ENCODE assay signal across 9 cellular contexts in the genomic region with DNA sequence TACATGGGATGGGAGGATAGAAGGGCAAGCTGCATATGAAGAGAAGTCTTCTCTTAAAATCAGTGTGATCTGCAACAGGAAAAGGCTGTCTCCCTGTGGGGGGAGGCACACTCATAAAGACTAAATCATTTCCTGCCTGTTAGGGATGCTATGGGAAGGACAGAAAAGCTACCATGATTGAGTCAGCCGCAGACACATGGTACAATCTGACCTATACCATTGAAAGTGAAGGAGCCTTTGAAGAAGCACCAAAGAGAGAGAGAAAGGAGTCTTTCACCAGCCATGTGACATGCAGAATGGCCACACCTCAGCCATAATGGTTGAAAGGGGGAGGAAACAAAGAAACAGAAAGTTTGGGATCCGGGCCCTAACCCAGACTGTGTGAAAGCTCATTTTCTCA. TPM values are rescaled to one million over a fixed set of nuclear protein-coding genes. Genes with fewer than 3 reads are reported as not detected.
DNase-seq lines count a peak whose midpoint lies in the region; ATAC-seq and TF ChIP-seq lines count a peak whose summit lies in the region.
"Had no signal": no experiment of that assay in that cellular context is flagged by ENCODE, and none has a peak within 500 bp of the region (broad histone marks: within the 10 kb centered on the region; RNA-seq: fewer than 3 reads in every experiment).

No MANE protein-coding gene starts in this region.

- no peak overlapping the region for H3K9ac ChIP-seq in trophoblast cell (ENCODE audit: low read length)

- H3K79me2 ChIP-seq in trophoblast cell (ENCODE audit: control insufficient read depth, insufficient read depth, low read length, poor library complexity), result peaks cover 2% of the 10 kb centered on the region

- H2BK12ac ChIP-seq in trophoblast cell (ENCODE audit: low read length), result no peak overlapping the region

- peaks cover 31 to 54% of the 10 kb centered on the region in 2 donors for H3K4me1 Mint-ChIP-seq in effector memory CD8-positive, alpha-beta T cell (ENCODE audit: low read depth in 2 of 2)

- peak; percentile 28 for ATAC-seq in GM18873 (IDR thresholded peaks at IDR 0.05; ENCODE audit: low FRiP score, unreplicated experiment)
- peak; percentile 85 for ATAC-seq in RWPE2 (ENCODE audit: low read depth)
- ATAC-seq in effector memory CD8-positive, alpha-beta T cell (replicated peaks), result peak; percentile 11
- no peak for ATAC-seq in HG03135 (IDR thresholded peaks at IDR 0.05; ENCODE audit: unreplicated experiment)
- ATAC-seq in HG02623 (IDR thresholded peaks at IDR 0.05; ENCODE audit: unreplicated experiment), result no peak

- H3K36me3 ChIP-seq in RWPE2 (ENCODE audit: low read depth) (peaks cover 59% of the 10 kb centered on the region), trophoblast cell (ENCODE audit: control insufficient read depth in 1 of 2, insufficient read depth in 2 of 2, low read length in 2 of 2) (peaks cover 0 to 17% of the 10 kb centered on the region in 2 experiments), adrenal gland (replicated peaks in 1 of 2) (no peaks in the 10 kb centered on the region)

- WGBS in trophoblast cell (ENCODE audit: extremely low coverage, insufficient coverage, insufficient read length), result no CpG with 5 or more reads among the region's 2 CpGs
- 67 to 90% (median 75%) methylated on average over 2 of the region's 2 CpGs for WGBS in adrenal gland, 4 donors

- peak overlapping the region; percentile 13 for H3K27ac ChIP-seq in RWPE2 (ENCODE audit: poor library complexity, severe bottlenecking)
- H3K27ac ChIP-seq in trophoblast cell (ENCODE audit: low read depth, low read length), result no peak overlapping the region
- no peak overlapping the region for H3K27ac ChIP-seq in adrenal gland

- no peak overlapping the region for H4K8ac ChIP-seq in trophoblast cell (ENCODE audit: low read depth, low read length)

- H3K4ac ChIP-seq in trophoblast cell (ENCODE audit: low read depth, low read length), result no peak overlapping the region

- peak overlapping the region in 1 of 2 donors; percentile 40 for H3K27ac Mint-ChIP-seq in effector memory CD8-positive, alpha-beta T cell

- H4K91ac ChIP-seq in trophoblast cell (ENCODE audit: low read depth, low read length), result no peak overlapping the region

- H3K4me3 ChIP-seq in RWPE2 (ENCODE audit: severe bottlenecking) (no peak overlapping the region), trophoblast cell (ENCODE audit: low read depth, low read length) (no peak overlapping the region), adrenal gland (no peak overlapping the region)

- H4K12ac ChIP-seq in trophoblast cell (ENCODE audit: low read depth, low read length), result no peak overlapping the region

- no peak overlapping the region for H3K4me2 ChIP-seq in trophoblast cell (ENCODE audit: low read length)

- no peak overlapping the region for H2AK5ac ChIP-seq in trophoblast cell (ENCODE audit: low read length)

- H3K4me1 ChIP-seq in RWPE2 (ENCODE audit: insufficient read depth, poor library complexity, severe bottlenecking) (peaks cover 14% of the 10 kb centered on the region), trophoblast cell (ENCODE audit: control insufficient read depth in 1 of 2, insufficient read depth in 2 of 2, low read length in 2 of 2) (peaks cover 0 to 7% of the 10 kb centered on the region in 2 experiments), adrenal gland (replicated peaks in 1 of 2) (peaks cover 0 to 29% of the 10 kb centered on the region in 2 donors)

- peak; percentile 90 for DNase-seq in A172 (ENCODE audit: low spot score)
- DNase-seq in RWPE2 (ENCODE audit: low spot score), result no peak
- DNase-seq in effector memory CD8-positive, alpha-beta T cell, result no peak
- no peak for DNase-seq in trophoblast cell
- DNase-seq in adrenal gland, result no peak

- H3K4me3 Mint-ChIP-seq in effector memory CD8-positive, alpha-beta T cell, result peak overlapping the region; percentile 18 to 63
- H3K4me3 Mint-ChIP-seq: brain had no signal

- no peak overlapping the region for H2BK5ac ChIP-seq in trophoblast cell (ENCODE audit: low read depth, low read length, poor library complexity)

- H3K79me1 ChIP-seq in trophoblast cell (ENCODE audit: low read length), result no peaks in the 10 kb centered on the region

- no peak overlapping the region for H3K23ac ChIP-seq in trophoblast cell (ENCODE audit: low read length)

- H3K36me3 Mint-ChIP-seq in effector memory CD8-positive, alpha-beta T cell (ENCODE audit: insufficient read depth), result peaks cover 15% of the 10 kb centered on the region

- TF ChIP-seq CTCF in RWPE2 (IDR thresholded peaks at IDR 0.05; ENCODE audit: poor library complexity, severe bottlenecking) (no peak), adrenal gland (IDR thresholded peaks at IDR 0.05) (no peak)

- H3K14ac ChIP-seq in trophoblast cell (ENCODE audit: low read length), result no peak overlapping the region

- no peak for TF ChIP-seq POLR2A in adrenal gland (IDR thresholded peaks at IDR 0.05)

- no peaks in the 10 kb centered on the region for H3K9me3 Mint-ChIP-seq in effector memory CD8-positive, alpha-beta T cell
- H3K9me3 Mint-ChIP-seq: brain had no signal

- H3K18ac ChIP-seq in trophoblast cell (ENCODE audit: low read length), result no peak overlapping the region

- no peak overlapping the region for H2BK120ac ChIP-seq in trophoblast cell (ENCODE audit: insufficient read depth, low read length, poor library complexity)

- H3K27me3 Mint-ChIP-seq in effector memory CD8-positive, alpha-beta T cell, result no peaks in the 10 kb centered on the region

- H3K9me3 ChIP-seq in RWPE2 (ENCODE audit: severe bottlenecking), result no peaks in the 10 kb centered on the region
- H3K9me3 ChIP-seq in trophoblast cell (ENCODE audit: insufficient read depth, low read depth, low read length), result no peaks in the 10 kb centered on the region
- H3K9me3 ChIP-seq in adrenal gland (replicated peaks in 1 of 3), result no peaks in the 10 kb centered on the region

- H2AFZ ChIP-seq in trophoblast cell (ENCODE audit: insufficient read depth, low read length, poor library complexity), result no peak overlapping the region

- H3K27me3 ChIP-seq in RWPE2 (ENCODE audit: insufficient read depth, poor library complexity, severe bottlenecking) (no peaks in the 10 kb centered on the region), trophoblast cell (ENCODE audit: insufficient read depth, low read length) (no peaks in the 10 kb centered on the region), adrenal gland (no peaks in the 10 kb centered on the region)

- intact Hi-C loops in adrenal gland (cut with DNase I), result no loop called here

RNA-seq across cellular contexts. Expression of a gene that starts 29.1 kb away (rescaled TPM):
- 110 and 129 TPM in 2 replicates for total RNA-seq in A172 (2014; rRNA removed; shearing (Covaris generic))
- 27.8 and 29.3 TPM in 2 replicates for polyA plus RNA-seq in trophoblast cell (2013)
- total RNA-seq in adrenal gland, result 100 to 1,000 TPM in 3 of 8 donors, 10 to 100 TPM in 5; 33.1 to 136 (median 72.8) TPM
- 10 to 100 TPM; 30.5 to 85.7 (median 37.0) TPM for polyA plus RNA-seq in adrenal gland

Comparison
In these comparisons a context has a peak if more than half of its experiments do, and no peak if none do; other contexts are left out.
1. ATAC-seq: peak in GM18873 (single experiment), RWPE2 (single experiment) and effector memory CD8-positive, alpha-beta T cell (single experiment); none in HG03135 (single experiment) and HG02623 (single experiment).